2 cellular contexts compared by ENCODE assay signal in genomic region chr12:54579696-54580333, GRCh38.
TF ChIP-seq lines count a peak whose summit lies in the region.

No MANE protein-coding gene starts in this region.

TF ChIP-seq in HCT116, 20 proteins besides CTCF, POLR2A, EP300 and RAD21:
- TF ChIP-seq CEBPB (IDR thresholded peaks at IDR 0.05; ENCODE audit: low read depth) (no peak), YY1 (IDR thresholded peaks at IDR 0.05; ENCODE audit: extremely low read depth, insufficient replicate concordance, low read depth, low read length) (peak; percentile 28), CBX3 (IDR thresholded peaks at IDR 0.05; ENCODE audit: low read depth) (peak; percentile 66; the same call in 1 of the 2 replicates), ZNF274 (IDR thresholded peaks at IDR 0.05; ENCODE audit: low read depth, low read length) (no peak)

TF ChIP-seq in K562, 482 proteins besides CTCF, POLR2A, EP300 and RAD21:
- TF ChIP-seq ETV6 (IDR thresholded peaks at IDR 0.05; ENCODE audit: borderline replicate concordance in 1 of 2, low read depth in 2 of 2, low read length in 1 of 2) (no peak), ETV6 (CRISPR knock-in tag; IDR thresholded peaks at IDR 0.05; ENCODE audit: borderline replicate concordance) (no peak), DEAF1 (CRISPR knock-in tag; IDR thresholded peaks at IDR 0.05) (0 out of 2 replicates have a peak, but pooled peaks have one; percentile 15), NFRKB (IDR thresholded peaks at IDR 0.05; ENCODE audit: low read depth) (no peak), CREM (IDR thresholded peaks at IDR 0.05; ENCODE audit: low read depth) (peak; percentile 44; the same call in 1 of the 2 replicates), ZFX (CRISPR knock-in tag; IDR thresholded peaks at IDR 0.05) (0 out of 2 replicates have a peak, but pooled peaks have one; percentile 17), ZKSCAN1 (IDR thresholded peaks at IDR 0.05; ENCODE audit: low read depth, low read length) (0 out of 2 replicates have a peak, but pooled peaks have one; percentile 20), BRD9 (IDR thresholded peaks at IDR 0.05; ENCODE audit: low read depth, partially characterized antibody) (no peak), RCOR1 (IDR thresholded peaks at IDR 0.05; ENCODE audit: borderline replicate concordance in 1 of 2, low read depth in 2 of 2, low read length in 2 of 2) (0 out of 4 replicates have a peak, but pooled peaks of 1 of the 2 experiments have one; percentile 19), ARID3B (CRISPR knock-in tag; IDR thresholded peaks at IDR 0.05; ENCODE audit: borderline replicate concordance) (no peak), SPI1 (IDR thresholded peaks at IDR 0.05; ENCODE audit: borderline replicate concordance, low read depth, low read length) (peak; percentile 85), MAZ (CRISPR knock-in tag; conservative IDR thresholded peaks at IDR 0.05 in 1 of 2, IDR thresholded peaks at IDR 0.05 in 1 of 2) (0 out of 4 replicates have a peak, but pooled peaks of 1 of the 2 experiments have one; percentile 30), ZNF512 (tag; IDR thresholded peaks at IDR 0.05) (no peak), RB1 (IDR thresholded peaks at IDR 0.05; ENCODE audit: low read depth) (peak; percentile 50; the same call in 1 of the 2 replicates), JUND (IDR thresholded peaks at IDR 0.05; ENCODE audit: borderline replicate concordance, low read depth, low read length) (peak; percentile 29; the same call in 1 of the 2 replicates), JUND (tag; IDR thresholded peaks at IDR 0.05; ENCODE audit: borderline replicate concordance, low read depth, low read length) (no peak; the same call in 2 of the 3 replicates), ESRRB (CRISPR knock-in tag; IDR thresholded peaks at IDR 0.05; ENCODE audit: borderline replicate concordance) (no peak), TFAP4 (CRISPR knock-in tag; IDR thresholded peaks at IDR 0.05; ENCODE audit: borderline replicate concordance) (peak; percentile 97), DACH1 (IDR thresholded peaks at IDR 0.05; ENCODE audit: partially characterized antibody) (peak; percentile 58), XRCC5 (IDR thresholded peaks at IDR 0.05; ENCODE audit: low read depth, low read length) (peak; percentile 67; the same call in 1 of the 2 replicates), SMC3 (conservative IDR thresholded peaks at IDR 0.05; ENCODE audit: insufficient read depth, low read depth, low read length) (peak; percentile 72), KLF16 (IDR thresholded peaks at IDR 0.05) (peak; percentile 49; the same call in 1 of the 2 replicates), WHSC1 (IDR thresholded peaks at IDR 0.05; ENCODE audit: low read length) (no peak), CTCFL (IDR thresholded peaks at IDR 0.05; ENCODE audit: borderline replicate concordance, insufficient read depth, low read depth, low read length, poor library complexity, severe bottlenecking) (peak; percentile 27), BHLHE40 (IDR thresholded peaks at IDR 0.05; ENCODE audit: low read length) (0 out of 2 replicates have a peak, but pooled peaks have one; percentile 14), IRF1 (CRISPR knock-in tag; IDR thresholded peaks at IDR 0.05; ENCODE audit: borderline replicate concordance) (no peak)
